8 cellular contexts compared by ENCODE assay signal in genomic region chr17:51259574-51260236, GRCh38. TPM values are rescaled to one million over a fixed set of nuclear protein-coding genes. Genes with fewer than 3 reads are reported as not detected.
DNase-seq lines count a peak whose midpoint lies in the region; ATAC-seq and TF ChIP-seq lines count a peak whose summit lies in the region.

Gene MBTD1 (minus strand): TSS chr17:51260049. CDS start chr17:51225161, 34,888 bp downstream.

- TF ChIP-seq CTCF in OCI-LY7 (conservative IDR thresholded peaks at IDR 0.05; ENCODE audit: low read length) = no peak

- intact Hi-C loops in OCI-LY7 (cut with micrococcal nuclease; ENCODE audit: unreplicated experiment) = loop anchor here (1.0 to 5.0 kb wide), 4 partner anchors 21 to 392 kb away; partner anchors contain the start of genes NME2 and TOB1

- BruUV-seq in OCI-LY7 (replicated peaks; lab: Mats Ljungman, UMichigan) = no TSS peak

- no peaks in the 10 kb centered on the region for H3K27me3 ChIP-seq in mononuclear cell (ENCODE audit: insufficient read depth, low read length)

- ATAC-seq in GM21515 (IDR thresholded peaks at IDR 0.05; ENCODE audit: unreplicated experiment) = peak; percentile 72

- CTCF ChIA-PET in OCI-LY7 (lab: Charles Lee; ENCODE audit: unreplicated experiment) = no interaction called here

- H3K36me3 ChIP-seq in OCI-LY7 (ENCODE audit: insufficient read depth, low read length) = peaks cover 62% of the 10 kb centered on the region

- peaks cover 94% of the 10 kb centered on the region for H3K79me2 ChIP-seq in OCI-LY7 (ENCODE audit: insufficient read depth, low read depth, low read length)

- peaks cover 54% of the 10 kb centered on the region for H4K20me1 ChIP-seq in OCI-LY7 (ENCODE audit: insufficient read depth, low read length)

- DNase-seq in Caki2 (ENCODE audit: low read depth) = peak; percentile 96
- DNase-seq in HuH-7.5 (ENCODE audit: low spot score) = peak; percentile 94
- peak; percentile 98 for DNase-seq in OCI-LY7 (ENCODE audit: low spot score)
- peak; percentile 87 for DNase-seq in activated T-cell treated with anti-CD3 and anti-CD28 coated beads for 4 hours
- peak; percentile 76 for DNase-seq in epithelial cell of prostate (ENCODE audit: low read depth, low spot score)
- DNase-seq in stimulated activated CD8-positive, alpha-beta memory T cell treated with anti-CD3 and anti-CD28 coated beads, Interleukin-2, amount 100 ng/mL, for 48 hours (ENCODE audit: low read depth in 2 of 2) = peak; percentile 89 to 93

- H3K4me1 ChIP-seq in OCI-LY7 (ENCODE audit: insufficient read depth, low read length, poor library complexity, severe bottlenecking) (peaks cover 51% of the 10 kb centered on the region), mononuclear cell (ENCODE audit: insufficient read depth, low read length) (peaks cover 49% of the 10 kb centered on the region)

- POLR2A ChIA-PET in OCI-LY7 (lab: Charles Lee) = no interaction called here

- H3K4me2 ChIP-seq in OCI-LY7 (ENCODE audit: low read length) = peak within 1 kb of the TSS; percentile 93

- H3K27ac ChIP-seq in OCI-LY7 (ENCODE audit: low read depth, low read length, poor library complexity, severe bottlenecking) (peak within 1 kb of the TSS; percentile 80), epithelial cell of prostate (peak within 1 kb of the TSS; percentile 91)

- H3K9me2 ChIP-seq in OCI-LY7 (ENCODE audit: insufficient read depth, low read length) = no peaks in the 10 kb centered on the region

- in situ Hi-C loops in Caki2 (cut with HindIII; ENCODE audit: low pct_unique_long_range_greater_than_20kb, low sequenced_read_pairs) = no loop called here

- H3K4me3 ChIP-seq in OCI-LY7 (ENCODE audit: low read depth, low read length, poor library complexity, severe bottlenecking) (peak within 1 kb of the TSS; percentile 97), mononuclear cell (ENCODE audit: low read length) (peak within 1 kb of the TSS; percentile 90)

- H2AFZ ChIP-seq in OCI-LY7 (ENCODE audit: low read length) = peak within 1 kb of the TSS; percentile 76

- H3K9me3 ChIP-seq in OCI-LY7 (ENCODE audit: low read length) = no peaks in the 10 kb centered on the region
- H3K9me3 ChIP-seq in mononuclear cell (ENCODE audit: low read depth, low read length) = no peaks in the 10 kb centered on the region

RNA-seq across cellular contexts. Expression of gene MBTD1, which starts in this region (rescaled TPM):
- 3.9 and 12.0 TPM in 2 replicates for total RNA-seq in Caki2 (2014; rRNA removed; shearing (Covaris generic); ENCODE audit: low replicate concordance)
- total RNA-seq in OCI-LY7 (2014; rRNA removed; shearing (Covaris generic)) = 17.3 and 21.2 TPM in 2 replicates
- 39.1 and 46.9 TPM in 2 replicates for total RNA-seq in OCI-LY7 (2022)
- 35.5 TPM for total RNA-seq in mononuclear cell

Comparison
In these comparisons a context has a peak if more than half of its experiments do, and no peak if none do; other contexts are left out.
1. Peak in every context shown above with its lines: DNase-seq, ATAC-seq, H3K4me3 ChIP-seq and H3K27ac ChIP-seq.